In the genomic region with DNA sequence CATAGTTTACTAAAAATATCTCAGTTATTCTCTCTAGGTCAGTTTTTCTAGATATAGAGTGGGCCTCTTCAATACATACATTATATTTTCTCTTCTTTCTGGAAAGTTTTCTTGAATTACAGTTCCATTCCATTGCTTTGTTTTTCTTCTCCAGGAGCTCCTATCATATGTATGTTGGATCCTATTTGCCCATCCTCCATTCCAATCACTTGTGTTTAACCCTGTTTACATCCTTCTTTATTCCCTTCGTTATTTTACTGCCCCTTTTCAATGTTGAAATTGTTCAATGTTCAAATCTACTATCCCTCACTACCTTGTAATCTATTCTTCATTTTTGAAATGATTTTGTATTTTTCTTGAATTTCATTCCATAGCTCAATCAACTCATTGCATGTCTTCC, we compare ENCODE assay signal across 26 cellular contexts.
"Had no signal": no experiment of that assay in that cellular context is flagged by ENCODE, and none has a peak within 500 bp of the region (broad histone marks: within the 10 kb centered on the region; RNA-seq: fewer than 3 reads in every experiment).

No MANE protein-coding gene starts in this region.

- H3K4me3 ChIP-seq: neural progenitor cell, ovary, psoas muscle, right lobe of liver, sigmoid colon, suprapubic skin, testis, tibial artery, transverse colon, upper lobe of right lung, uterus had no signal

- H2AFZ ChIP-seq: neural progenitor cell, parathyroid adenoma had no signal

- H3K27ac ChIP-seq: neural progenitor cell, ovary, parathyroid adenoma, psoas muscle, right lobe of liver, suprapubic skin, testis, tibial artery, transverse colon, upper lobe of right lung, uterus had no signal

- H3K9ac ChIP-seq: neural progenitor cell, parathyroid adenoma had no signal

- H3K27me3 ChIP-seq: neural progenitor cell, ovary, right lobe of liver, sigmoid colon, suprapubic skin, testis, tibial artery, transverse colon, upper lobe of right lung, uterus had no signal

- H3K4me2 ChIP-seq: neural progenitor cell had no signal

- FAIRE-seq: small intestine had no signal

- DNase-seq: natural killer cell; occipital lobe; ovary; posterior cingulate gyrus; psoas muscle; right cardiac atrium; right lobe of liver; sigmoid colon; small intestine; stimulated activated CD4-positive, alpha-beta T cell treated with anti-CD3 and anti-CD28 coated beads, Interleukin-15, amount 100 ng/mL, for 24 hours; stimulated activated CD4-positive, alpha-beta T cell treated with anti-CD3 and anti-CD28 coated beads, Interleukin-2, amount 100 ng/mL, for 24 hours; stimulated activated CD4-positive, alpha-beta T cell treated with anti-CD3 and anti-CD28 coated beads, Interleukin-2, amount 100 ng/mL, for 48 hours; stimulated activated CD4-positive, alpha-beta T cell treated with anti-CD3 and anti-CD28 coated beads, Interleukin-4, amount 100 ng/mL, for 24 hours; stimulated activated naive CD4-positive, alpha-beta T cell; stimulated activated naive CD8-positive, alpha-beta T cell treated with anti-CD3 and anti-CD28 coated beads, Interleukin-15, amount 100 ng/mL, for 72 hours; stimulated activated naive CD8-positive, alpha-beta T cell treated with anti-CD3 and anti-CD28 coated beads, Interleukin-15, Interleukin-2, amounts not matched to agents 100 U/mL and 50 U/mL, for 24 hours; substantia nigra; testis; tibial artery; transverse colon; upper lobe of right lung; uterus had no signal

- H3K4me1 ChIP-seq: neural progenitor cell, suprapubic skin, testis, tibial artery, uterus had no signal

- H3K9me3 ChIP-seq: ovary, psoas muscle, right lobe of liver, sigmoid colon, suprapubic skin, testis, tibial artery, transverse colon, upper lobe of right lung, uterus had no signal

- ATAC-seq: natural killer cell; psoas muscle; right cardiac atrium; right lobe of liver; stimulated activated effector memory CD8-positive, alpha-beta T cell treated with anti-CD3 and anti-CD28 coated beads, Interleukin-12 subunit alpha, Interleukin-12 subunit beta, amount 100 ng/mL, for 72 hours; stimulated activated naive CD8-positive, alpha-beta T cell treated with anti-CD3 and anti-CD28 coated beads, Interleukin-15, amount 100 ng/mL, for 72 hours; stimulated activated naive CD8-positive, alpha-beta T cell treated with anti-CD3 and anti-CD28 coated beads, Interleukin-15, Interleukin-2, amounts not matched to agents 100 U/mL and 50 U/mL, for 24 hours; upper lobe of right lung had no signal

- H3K36me3 ChIP-seq: neural progenitor cell, ovary, right lobe of liver, sigmoid colon, suprapubic skin, tibial artery, transverse colon, upper lobe of right lung, uterus had no signal

- H3K79me2 ChIP-seq: parathyroid adenoma had no signal
